Comparison of ENCODE assay signal across 11 cellular contexts in genomic region chr10:109062371-109062770, GRCh38.
DNase-seq lines count a peak whose midpoint lies in the region; ATAC-seq, FAIRE-seq and TF ChIP-seq lines count a peak whose summit lies in the region.
"Had no signal": no experiment of that assay in that cellular context is flagged by ENCODE, and none has a peak within 500 bp of the region (broad histone marks: within the 10 kb centered on the region; RNA-seq: fewer than 3 reads in every experiment).

No MANE protein-coding gene starts in this region.

- no peak overlapping the region for H3K27ac ChIP-seq in PC-3 (ENCODE audit: low read length)
- no peak overlapping the region for H3K27ac ChIP-seq in esophagus muscularis mucosa (replicated peaks in 1 of 4)
- no peak overlapping the region for H3K27ac ChIP-seq in right cardiac atrium (ENCODE audit: low read length)

- no peaks in the 10 kb centered on the region for H3K9me3 ChIP-seq in PC-3 (ENCODE audit: low read length)
- H3K9me3 ChIP-seq in esophagus muscularis mucosa, result peaks cover 0 to 4% (median 0%) of the 10 kb centered on the region in 4 donors
- no peaks in the 10 kb centered on the region for H3K9me3 ChIP-seq in right cardiac atrium (ENCODE audit: control insufficient read depth, low read length)

- no peaks in the 10 kb centered on the region for H3K4me1 ChIP-seq in PC-3 (ENCODE audit: insufficient read depth, low read length)
- H3K4me1 ChIP-seq in esophagus muscularis mucosa, result no peaks in the 10 kb centered on the region
- no peaks in the 10 kb centered on the region for H3K4me1 ChIP-seq in right cardiac atrium (ENCODE audit: control insufficient read depth, insufficient read depth, low read length)

- no peak overlapping the region for H3K9ac ChIP-seq in PC-3 (ENCODE audit: low read length)

- no peak overlapping the region for H3K4me2 ChIP-seq in PC-3 (ENCODE audit: low read length)

- H3K79me2 ChIP-seq in PC-3 (ENCODE audit: low read length), result no peaks in the 10 kb centered on the region

- CTCF ChIA-PET in PC-3 (lab: Charles Lee), result no interaction called here

- H2AFZ ChIP-seq in PC-3 (ENCODE audit: low read length), result no peak overlapping the region

- H3K9me2 ChIP-seq in PC-3 (replicated peaks; ENCODE audit: low read length), result no peaks in the 10 kb centered on the region

- DNase-seq in PC-3, result peak; percentile 23
- peak; percentile 78 for DNase-seq in kidney epithelial cell (ENCODE audit: low read depth)
- DNase-seq in esophagus muscularis mucosa (ENCODE audit: extremely low spot score), result no peak
- DNase-seq in right cardiac atrium, result no peak
- no peak for DNase-seq in cerebellar nuclear complex (lab: John Stamatoyannopoulos, UW)
- DNase-seq in HTR-8/SVneo (ENCODE audit: insufficient read length, low spot score), result no peak
- DNase-seq: activated CD8-positive, alpha-beta memory T cell treated with anti-CD3 and anti-CD28 coated beads, Interleukin-2, amount 10 ng/mL, durations not matched to agents 7 days and 5 days; DMS79 treated with DMSO at 0.1 percent for 48 hours; Karpas-422 had no signal

- POLR2A ChIA-PET in PC-3 (lab: Charles Lee; ENCODE audit: unreplicated experiment), result no interaction called here

- TF ChIP-seq CTCF in PC-3 (conservative IDR thresholded peaks at IDR 0.05; ENCODE audit: low read depth, low read length) (no peak), kidney epithelial cell (IDR thresholded peaks at IDR 0.05; ENCODE audit: insufficient read depth, low read length, poor library complexity, severe bottlenecking) (no peak), esophagus muscularis mucosa (IDR thresholded peaks at IDR 0.05) (no peak)

- H3K36me3 ChIP-seq in PC-3 (ENCODE audit: low read depth, low read length) (no peaks in the 10 kb centered on the region), kidney epithelial cell (ENCODE audit: control insufficient read depth, insufficient read depth, low read length) (no peaks in the 10 kb centered on the region), esophagus muscularis mucosa (no peaks in the 10 kb centered on the region)

- FAIRE-seq in HTR-8/SVneo (lab: Jason Lieb, UNC), result no peak

- TF ChIP-seq EP300 in esophagus muscularis mucosa (IDR thresholded peaks at IDR 0.05), result no peak

- intact Hi-C loops in PC-3 (cut with micrococcal nuclease) (no loop called here), esophagus muscularis mucosa (cut with DNase I) (no loop called here), right cardiac atrium (cut with DNase I) (no loop called here)

- ATAC-seq in GM18511 (IDR thresholded peaks at IDR 0.05; ENCODE audit: unreplicated experiment) (peak; percentile 76), HG02973 (IDR thresholded peaks at IDR 0.05; ENCODE audit: unreplicated experiment) (peak; percentile 73), PC-3 (no peak), right cardiac atrium (no peak)
- ATAC-seq: activated CD8-positive, alpha-beta memory T cell treated with anti-CD3 and anti-CD28 coated beads, Interleukin-2, amount 10 ng/mL, durations not matched to agents 7 days and 5 days had no signal

- BruUV-seq in PC-3 (replicated peaks; lab: Mats Ljungman, UMichigan), result no TSS peak

- no peaks in the 10 kb centered on the region for H4K20me1 ChIP-seq in PC-3 (ENCODE audit: low read length)

- H3K4me3 ChIP-seq in PC-3 (ENCODE audit: low read length) (no peak overlapping the region), kidney epithelial cell (ENCODE audit: low read depth, low read length) (no peak overlapping the region), esophagus muscularis mucosa (no peak overlapping the region), right cardiac atrium (ENCODE audit: low read length) (no peak overlapping the region)

- no peaks in the 10 kb centered on the region for H3F3A ChIP-seq in PC-3 (ENCODE audit: low read length, unreplicated experiment)

- no peak for TF ChIP-seq POLR2A in esophagus muscularis mucosa (IDR thresholded peaks at IDR 0.05; ENCODE audit: low read depth)

- H3K27me3 ChIP-seq in PC-3 (ENCODE audit: low read length) (no peaks in the 10 kb centered on the region), kidney epithelial cell (ENCODE audit: control insufficient read depth, insufficient read depth, low read length) (no peaks in the 10 kb centered on the region), esophagus muscularis mucosa (no peaks in the 10 kb centered on the region), right cardiac atrium (ENCODE audit: control insufficient read depth, insufficient read depth) (no peaks in the 10 kb centered on the region)

Comparison
In these comparisons a context has a peak if more than half of its experiments do, and no peak if none do; other contexts are left out.
1. ATAC-seq: peak in GM18511 (single experiment) and HG02973 (single experiment); none in PC-3 (single experiment) and right cardiac atrium (0 of 2).
2. DNase-seq: peak in PC-3 (single experiment) and kidney epithelial cell (single experiment); none in esophagus muscularis mucosa (single experiment), right cardiac atrium (0 of 3), cerebellar nuclear complex (0 of 2) and HTR-8/SVneo (single experiment).